ENCODE assay signal across 20 cellular contexts in genomic region chr5:174529925-174530681, GRCh38.
DNase-seq lines count a peak whose midpoint lies in the region; ATAC-seq and TF ChIP-seq lines count a peak whose summit lies in the region.
"Had no signal": no experiment of that assay in that cellular context is flagged by ENCODE, and none has a peak within 500 bp of the region (broad histone marks: within the 10 kb centered on the region; RNA-seq: fewer than 3 reads in every experiment).

No MANE protein-coding gene starts in this region.

- no peak for ATAC-seq in Panc1
- no peak for ATAC-seq in Right ventricle myocardium inferior
- ATAC-seq: HepG2 had no signal

- BruUV-seq in Panc1 (replicated peaks; lab: Mats Ljungman, UMichigan): no TSS peak

- in situ Hi-C loops in Panc1 (cut with HindIII; ENCODE audit: low pct_unique_long_range_greater_than_20kb, low sequenced_read_pairs): no loop called here

- H3K4me2 ChIP-seq in hepatocyte: no peak overlapping the region

- H3K9me3 ChIP-seq in HEK293 (ENCODE audit: control insufficient read depth, insufficient read depth, low read depth, low read length): no peaks in the 10 kb centered on the region
- H3K9me3 ChIP-seq in Panc1 (ENCODE audit: control insufficient read depth, insufficient read depth, low read depth, low read length): no peaks in the 10 kb centered on the region
- no peaks in the 10 kb centered on the region for H3K9me3 ChIP-seq in hepatocyte (ENCODE audit: low read depth)
- H3K9me3 ChIP-seq: BE2C, HAP-1 had no signal

- no peak for DNase-seq in Panc1 (ENCODE audit: low read depth, low spot score)
- DNase-seq in epithelial cell of esophagus (ENCODE audit: low read depth): peak; percentile 57
- peak; percentile 10 for DNase-seq in kidney tubule cell (ENCODE audit: low spot score)
- no peak for DNase-seq in hepatocyte (ENCODE audit: low spot score)
- no peak for DNase-seq in NCI-H146 (lab: John Stamatoyannopoulos, UW)
- DNase-seq in Right ventricle myocardium inferior (ENCODE audit: missing footprints): no peak
- DNase-seq in SKM-1 (lab: John Stamatoyannopoulos, UW; ENCODE audit: unreplicated experiment): no peak
- DNase-seq: ACHN; BE2C; C1 segment of cervical spinal cord; CD4-positive, CD25-positive, alpha-beta regulatory T cell; CD8-positive, alpha-beta memory T cell; COR-L47; DMS 273 treated with DMSO at 0.1 percent for 48 hours; GDM1; HFFc6; KG1 had no signal

- H3K4me1 ChIP-seq in HEK293 (ENCODE audit: control insufficient read depth, insufficient read depth, low read length) (peaks cover 21% of the 10 kb centered on the region), Panc1 (ENCODE audit: control insufficient read depth, insufficient read depth, low read length) (peaks cover 40% of the 10 kb centered on the region), hepatocyte (ENCODE audit: insufficient read depth) (peaks cover 30% of the 10 kb centered on the region)
- H3K4me1 ChIP-seq: HAP-1 had no signal

- no peaks in the 10 kb centered on the region for H3K9me2 ChIP-seq in hepatocyte (replicated peaks; ENCODE audit: insufficient read depth)

- H3K36me3 ChIP-seq in HEK293 (ENCODE audit: control insufficient read depth in 2 of 2, insufficient read depth in 1 of 2, low read length in 2 of 2) (no peaks in the 10 kb centered on the region), Panc1 (ENCODE audit: control insufficient read depth, insufficient read depth, low read length) (no peaks in the 10 kb centered on the region), hepatocyte (replicated peaks; ENCODE audit: insufficient read depth, low read depth) (no peaks in the 10 kb centered on the region)
- H3K36me3 ChIP-seq: BE2C, HAP-1 had no signal

- H3K27me3 ChIP-seq in Panc1 (ENCODE audit: control insufficient read depth, insufficient read depth, low read length): no peaks in the 10 kb centered on the region
- H3K27me3 ChIP-seq in hepatocyte: no peaks in the 10 kb centered on the region
- H3K27me3 ChIP-seq: BE2C had no signal

- H3K79me2 ChIP-seq in hepatocyte: no peaks in the 10 kb centered on the region

- H3K4me3 ChIP-seq in HEK293 (ENCODE audit: low read depth, low read length) (no peak overlapping the region), Panc1 (ENCODE audit: low read depth in 2 of 2, low read length in 2 of 2) (no peak overlapping the region), epithelial cell of esophagus (ENCODE audit: low read length) (no peak overlapping the region), hepatocyte (no peak overlapping the region)
- H3K4me3 ChIP-seq: HAP-1 had no signal

- WGBS in hepatocyte (ENCODE audit: low lambda C conversion rate, missing lambda C conversion rate): 92% methylated on average over 9 of the region's 9 CpGs

- no peak overlapping the region for H3K27ac ChIP-seq in HEK293 (ENCODE audit: extremely low read depth, low read depth, low read length)
- H3K27ac ChIP-seq in Panc1 (ENCODE audit: low read length): peak overlapping the region; percentile 13; the same call in 1 of the 2 replicates
- no peak overlapping the region for H3K27ac ChIP-seq in hepatocyte

- H2AFZ ChIP-seq in hepatocyte: no peak overlapping the region

- no peaks in the 10 kb centered on the region for H4K20me1 ChIP-seq in hepatocyte (ENCODE audit: insufficient read depth, poor library complexity, severe bottlenecking)

- intact Hi-C loops in Panc1 (cut with micrococcal nuclease; ENCODE audit: unreplicated experiment): loop anchor here (5.0 kb wide), 1 partner anchor 192 kb away; the partner anchor contains the start of gene MSX2
- intact Hi-C loops in Right ventricle myocardium inferior (cut with DNase I): no loop called here

- POLR2A ChIA-PET in HEK293 (lab: Yijun Ruan, JAX): no interaction called here
- POLR2A ChIA-PET in Panc1 (lab: Charles Lee): no interaction called here

- TF ChIP-seq CTCF in HEK293 (tag by site-specific recombination; IDR thresholded peaks at IDR 0.05): no peak
- TF ChIP-seq CTCF in Panc1 (IDR thresholded peaks at IDR 0.05): no peak
- no peak for TF ChIP-seq CTCF in epithelial cell of esophagus (IDR thresholded peaks at IDR 0.05; ENCODE audit: insufficient read depth, low read depth, low read length, missing control alignments)
- TF ChIP-seq CTCF in hepatocyte (IDR thresholded peaks at IDR 0.05; ENCODE audit: poor library complexity): no peak

- CTCF ChIA-PET in HEK293 (lab: Yijun Ruan, JAX): no interaction called here
- CTCF ChIA-PET in Panc1 (lab: Charles Lee): no interaction called here

TF ChIP-seq in HEK293, 187 proteins besides CTCF, POLR2A, EP300 and RAD21:
- TF ChIP-seq KLF10 (tag by site-specific recombination; IDR thresholded peaks at IDR 0.05) (no peak), ZNF629 (tag by site-specific recombination; IDR thresholded peaks at IDR 0.05) (peak; percentile 52; the same call in 1 of the 2 replicates), ZNF600 (tag by site-specific recombination; IDR thresholded peaks at IDR 0.05) (peak; percentile 22; the same call in 1 of the 2 replicates), ZFHX2 (tag by site-specific recombination; conservative IDR thresholded peaks at IDR 0.05) (peak; percentile 89), SCRT1 (tag by site-specific recombination; IDR thresholded peaks at IDR 0.05; ENCODE audit: borderline replicate concordance) (peak; percentile 92), PATZ1 (tag by site-specific recombination; IDR thresholded peaks at IDR 0.05) (0 out of 2 replicates have a peak, but pooled peaks have one; percentile 22), EGR2 (tag by site-specific recombination; IDR thresholded peaks at IDR 0.05; ENCODE audit: low read depth) (peak; percentile 96), ZEB2 (tag by site-specific recombination; IDR thresholded peaks at IDR 0.05) (peak; percentile 46; the same call in 1 of the 2 replicates), IKZF3 (tag by site-specific recombination; IDR thresholded peaks at IDR 0.05) (no peak), SCRT2 (tag by site-specific recombination; IDR thresholded peaks at IDR 0.05) (peak; percentile 90)
- TF ChIP-seq, protein P1, sequence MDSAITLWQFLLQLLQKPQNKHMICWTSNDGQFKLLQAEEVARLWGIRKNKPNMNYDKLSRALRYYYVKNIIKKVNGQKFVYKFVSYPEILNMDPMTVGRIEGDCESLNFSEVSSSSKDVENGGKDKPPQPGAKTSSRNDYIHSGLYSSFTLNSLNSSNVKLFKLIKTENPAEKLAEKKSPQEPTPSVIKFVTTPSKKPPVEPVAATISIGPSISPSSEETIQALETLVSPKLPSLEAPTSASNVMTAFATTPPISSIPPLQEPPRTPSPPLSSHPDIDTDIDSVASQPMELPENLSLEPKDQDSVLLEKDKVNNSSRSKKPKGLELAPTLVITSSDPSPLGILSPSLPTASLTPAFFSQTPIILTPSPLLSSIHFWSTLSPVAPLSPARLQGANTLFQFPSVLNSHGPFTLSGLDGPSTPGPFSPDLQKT (IDR thresholded peaks at IDR 0.05; ENCODE audit: borderline replicate concordance, low read depth, low read length): no peak

Comparison
In these comparisons a context has a peak if more than half of its experiments do, and no peak if none do; other contexts are left out.
1. DNase-seq: peak in epithelial cell of esophagus (single experiment) and kidney tubule cell (single experiment); none in Panc1 (single experiment), hepatocyte (single experiment), NCI-H146 (single experiment), Right ventricle myocardium inferior (single experiment) and SKM-1 (single experiment).